Comparison of ENCODE assay signal across 12 cellular contexts in the genomic region with DNA sequence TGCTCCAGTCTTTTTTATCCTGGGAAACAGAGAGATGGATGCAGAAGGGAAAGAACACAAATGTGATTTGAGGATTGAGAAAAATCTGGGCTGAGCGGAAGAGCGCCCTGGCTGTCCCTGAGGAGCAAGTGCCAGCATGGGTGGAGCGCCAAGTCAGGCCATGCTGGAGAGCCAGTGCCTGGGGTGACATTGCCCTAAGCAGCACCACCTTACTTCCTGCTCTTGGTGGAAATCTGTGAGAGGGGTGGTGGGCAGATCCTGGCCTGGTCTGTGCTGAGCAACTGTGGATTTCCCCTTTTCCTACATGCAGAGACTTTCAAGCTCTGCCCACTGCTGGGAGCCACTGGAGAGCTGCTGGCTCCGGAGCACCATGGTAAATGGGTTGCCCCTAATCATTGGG. TPM values are rescaled to one million over a fixed set of nuclear protein-coding genes. Genes with fewer than 3 reads are reported as not detected.
DNase-seq lines count a peak whose midpoint lies in the region; ATAC-seq, FAIRE-seq and TF ChIP-seq lines count a peak whose summit lies in the region.
"Had no signal": no experiment of that assay in that cellular context is flagged by ENCODE, and none has a peak within 500 bp of the region (broad histone marks: within the 10 kb centered on the region; RNA-seq: fewer than 3 reads in every experiment).

No MANE protein-coding gene starts in this region.

- no peak overlapping the region for H3K4me3 Mint-ChIP-seq in neural progenitor cell

- H3K79me1 ChIP-seq in H1 (ENCODE audit: low read depth, low read length) = no peaks in the 10 kb centered on the region

- no peak overlapping the region for H3K23ac ChIP-seq in H1 (ENCODE audit: insufficient read length)

- POLR2A ChIA-PET in H1 (lab: Charles Lee; ENCODE audit: partially characterized antibody) = interaction anchor here (1.0 to 39.2 kb wide), 4 partner anchors 9 to 34 kb away, joined by 4 to 895 read pairs (median 10); a partner anchor contains a TSS

- H3K27ac Mint-ChIP-seq in neural progenitor cell = peak overlapping the region; percentile 86

- H3K9ac ChIP-seq in OCI-LY1 (ENCODE audit: low read length) = no peak overlapping the region
- no peak overlapping the region; a peak in 1 of 7 replicates for H3K9ac ChIP-seq in H1 (replicated peaks in 1 of 4; ENCODE audit: extremely low read depth in 1 of 4, low read depth in 3 of 4, low read length in 3 of 4)
- no peak overlapping the region for H3K9ac ChIP-seq in neural progenitor cell

- H4K8ac ChIP-seq in H1 (ENCODE audit: extremely low read depth, insufficient read depth, low read length) = peak overlapping the region; percentile 20; the same call in 1 of the 2 replicates

- peaks cover 7% of the 10 kb centered on the region for H3K27me3 Mint-ChIP-seq in neural progenitor cell (ENCODE audit: insufficient read depth, low read depth)

- TF ChIP-seq CTCF in OCI-LY1 (IDR thresholded peaks at IDR 0.05; ENCODE audit: low read length) (no peak), H1 (IDR thresholded peaks at IDR 0.05; ENCODE audit: control extremely low read depth in 1 of 3, insufficient read depth in 1 of 3, low read depth in 1 of 3, low read length in 3 of 3) (no peak), neural progenitor cell (IDR thresholded peaks at IDR 0.05) (no peak)

- H3K36me3 Mint-ChIP-seq in neural progenitor cell = no peaks in the 10 kb centered on the region

- 0 out of 2 replicates have a peak overlapping the region, but pooled peaks have one; percentile 36 for H2BK15ac ChIP-seq in H1 (ENCODE audit: low read length)

- H2AFZ ChIP-seq in OCI-LY1 (ENCODE audit: low read length) (no peak overlapping the region), H1 (ENCODE audit: low read length) (0 out of 2 replicates have a peak overlapping the region, but pooled peaks have one; percentile 63), neural progenitor cell (replicated peaks) (peak overlapping the region; percentile 36)

- no peak for TF ChIP-seq EP300 in H1 (IDR thresholded peaks at IDR 0.05; ENCODE audit: borderline replicate concordance in 1 of 2, low read depth in 2 of 2, low read length in 2 of 2)

- peak overlapping the region; percentile 89; the same call in 1 of the 2 replicates for H2BK20ac ChIP-seq in H1 (ENCODE audit: low read length)

- WGBS in H1 (ENCODE audit: extremely low coverage in 1 of 2, insufficient coverage in 1 of 2, insufficient read length in 1 of 2, insufficient replicate concordance in 2 of 2, low coverage in 1 of 2, low lambda C conversion rate in 2 of 2, missing lambda C conversion rate in 1 of 2), 2 experiments = 85% methylated on average over 4 of the region's 4 CpGs; no CpG with 5 or more reads in 1 of the 2 experiments

- H3K23me2 ChIP-seq in H1 (ENCODE audit: low read depth, low read length) = no peaks in the 10 kb centered on the region

- H3K36me3 ChIP-seq in OCI-LY1 (ENCODE audit: insufficient read depth, low read length) (no peaks in the 10 kb centered on the region), H1 (ENCODE audit: control insufficient read depth in 2 of 4, insufficient read depth in 4 of 4, low read length in 3 of 4) (no peaks in the 10 kb centered on the region), neural progenitor cell (no peaks in the 10 kb centered on the region), HAP-1 (replicated peaks) (no peaks in the 10 kb centered on the region)
- H3K36me3 ChIP-seq: brain microvascular endothelial cell, heart right ventricle had no signal

- peak overlapping the region; percentile 71 for H3K18ac ChIP-seq in H1 (ENCODE audit: extremely low read depth, low read length)

- TF ChIP-seq POLR2A in H1 (IDR thresholded peaks at IDR 0.05; ENCODE audit: control extremely low read depth in 1 of 2, low read depth in 2 of 2, low read length in 2 of 2) = no peak

- no peak overlapping the region for H3K14ac ChIP-seq in H1 (ENCODE audit: insufficient read length)

- no peak overlapping the region for H3K4ac ChIP-seq in H1 (replicated peaks; ENCODE audit: insufficient read length, low read depth, low read length)

- H2BK5ac ChIP-seq in H1 (ENCODE audit: low read depth, low read length) = peak overlapping the region; percentile 73; the same call in 1 of the 2 replicates

- no peak overlapping the region for H4K5ac ChIP-seq in H1 (ENCODE audit: insufficient read length, low read depth, low read length)

- H2BK120ac ChIP-seq in H1 (replicated peaks; ENCODE audit: low read depth, low read length) = peak overlapping the region; percentile 24

- H3K4me3 ChIP-seq in OCI-LY1 (ENCODE audit: low read depth, low read length, poor library complexity, severe bottlenecking) (no peak overlapping the region), H1 (ENCODE audit: extremely low read depth in 1 of 4, insufficient read depth in 2 of 4, low read depth in 3 of 4, low read length in 4 of 4) (peak overlapping the region in 1 of 4 experiments; percentile 21; a peak in 1 of 8 replicates), neural progenitor cell (no peak overlapping the region), HAP-1 (no peak overlapping the region)
- H3K4me3 ChIP-seq: heart right ventricle had no signal

- H3K9me3 ChIP-seq in OCI-LY1 (ENCODE audit: low read length) (no peaks in the 10 kb centered on the region), H1 (ENCODE audit: insufficient read depth in 2 of 2, low read depth in 1 of 2, low read length in 1 of 2) (no peaks in the 10 kb centered on the region), neural progenitor cell (ENCODE audit: low read depth) (no peaks in the 10 kb centered on the region), HAP-1 (no peaks in the 10 kb centered on the region)
- H3K9me3 ChIP-seq: heart right ventricle had no signal

- FAIRE-seq in H1 (lab: Jason Lieb, UNC) = no peak

- H3K4me1 ChIP-seq in OCI-LY1 (ENCODE audit: insufficient read depth, low read length, severe bottlenecking) = peaks cover 46% of the 10 kb centered on the region
- H3K4me1 ChIP-seq in H1 (replicated peaks in 1 of 4; ENCODE audit: control insufficient read depth in 3 of 4, insufficient read depth in 4 of 4, low read length in 3 of 4) = peaks cover 2 to 23% (median 15%) of the 10 kb centered on the region in 4 experiments
- peaks cover 12% of the 10 kb centered on the region for H3K4me1 ChIP-seq in neural progenitor cell
- H3K4me1 ChIP-seq in HAP-1 = peaks cover 7% of the 10 kb centered on the region

- no peak for ATAC-seq in GM21529 (IDR thresholded peaks at IDR 0.05; ENCODE audit: unreplicated experiment)
- ATAC-seq in HG03045 (IDR thresholded peaks at IDR 0.05; ENCODE audit: unreplicated experiment) = no peak

- no peak overlapping the region; the same call in 1 of the 2 replicates for H2AK5ac ChIP-seq in H1 (ENCODE audit: low read depth, low read length)

- CTCF ChIA-PET in H1 (lab: Charles Lee; ENCODE audit: partially characterized antibody) = interaction anchor here (0.6 to 1.8 kb wide), 2 partner anchors 17 to 36 kb away, joined by 3 to 7 read pairs; no protein-coding TSS in a partner anchor

- H2BK12ac ChIP-seq in H1 (ENCODE audit: low read depth, low read length) = peak overlapping the region; percentile 78; the same call in 1 of the 2 replicates

- H4K91ac ChIP-seq in H1 (replicated peaks; ENCODE audit: insufficient read length, low read length) = peak overlapping the region; percentile 67

- no peak overlapping the region for H3K56ac ChIP-seq in H1 (replicated peaks; ENCODE audit: insufficient read length, low read depth, low read length)

- H3K27me3 ChIP-seq in OCI-LY1 (ENCODE audit: insufficient read depth, low read length) (no peaks in the 10 kb centered on the region), H1 (replicated peaks in 1 of 4; ENCODE audit: control insufficient read depth in 3 of 4, extremely low read depth in 1 of 4, insufficient read depth in 3 of 4, low read length in 3 of 4) (peaks cover 0 to 3% (median 0%) of the 10 kb centered on the region in 4 experiments; a peak in 1 of 7 replicates), neural progenitor cell (no peaks in the 10 kb centered on the region), HAP-1 (ENCODE audit: low read depth) (no peaks in the 10 kb centered on the region)
- H3K27me3 ChIP-seq: brain microvascular endothelial cell, heart right ventricle had no signal

- TF ChIP-seq RAD21 in H1 (IDR thresholded peaks at IDR 0.05 in 1 of 2, conservative IDR thresholded peaks at IDR 0.05 in 1 of 2; ENCODE audit: low read depth in 2 of 2, low read length in 2 of 2) = no peak

- peak; percentile 83 for DNase-seq in CD1c-positive myeloid dendritic cell (ENCODE audit: extremely low spot score)
- DNase-seq in H1 (ENCODE audit: low read depth in 1 of 2, low spot score in 2 of 2) = no peak
- DNase-seq in neural progenitor cell (ENCODE audit: low spot score) = no peak
- DNase-seq in T-helper 9 cell = no peak
- DNase-seq in HAP-1 (ENCODE audit: low spot score in 2 of 2) = no peak
- DNase-seq: brain microvascular endothelial cell, heart right ventricle, NCI-H524 treated with DMSO at 0.1 percent for 48 hours had no signal

- H3F3A ChIP-seq in OCI-LY1 (ENCODE audit: insufficient read depth, low read length) = 0 out of 2 replicates have a peak, but pooled peaks cover 3% of the 10 kb centered on the region
- no peaks in the 10 kb centered on the region for H3F3A ChIP-seq in neural progenitor cell (ENCODE audit: low read depth)

- peaks cover 26% of the 10 kb centered on the region for H3K4me1 Mint-ChIP-seq in neural progenitor cell

- H4K20me1 ChIP-seq in OCI-LY1 (ENCODE audit: insufficient read depth, low read length) (no peaks in the 10 kb centered on the region), H1 (replicated peaks in 1 of 2; ENCODE audit: control insufficient read depth in 1 of 2, insufficient read depth in 2 of 2, low read length in 2 of 2) (no peaks in the 10 kb centered on the region), neural progenitor cell (ENCODE audit: low read depth) (no peaks in the 10 kb centered on the region)

- no peak overlapping the region for H3K4me2 ChIP-seq in OCI-LY1 (ENCODE audit: low read length)
- peak overlapping the region; percentile 23 to 29 for H3K4me2 ChIP-seq in H1 (ENCODE audit: insufficient read depth in 1 of 2, low read depth in 2 of 2, low read length in 2 of 2)
- H3K4me2 ChIP-seq in neural progenitor cell = no peak overlapping the region

- no peaks in the 10 kb centered on the region for H3K9me2 ChIP-seq in OCI-LY1 (ENCODE audit: low read depth, low read length)

- H3K27ac ChIP-seq in OCI-LY1 (ENCODE audit: low read depth, low read length, poor library complexity, severe bottlenecking) (peak overlapping the region; percentile 38), H1 (ENCODE audit: low read depth, low read length) (no peak overlapping the region), neural progenitor cell (no peak overlapping the region)
- H3K27ac ChIP-seq: brain microvascular endothelial cell, VCaP had no signal

- H3K79me2 ChIP-seq in OCI-LY1 (ENCODE audit: insufficient read depth, low read length) (no peaks in the 10 kb centered on the region), H1 (ENCODE audit: control insufficient read depth in 1 of 2, insufficient read depth in 2 of 2, low read length in 2 of 2) (no peaks in the 10 kb centered on the region), neural progenitor cell (ENCODE audit: low read depth) (no peaks in the 10 kb centered on the region)

- in situ Hi-C loops in HAP-1 (cut with MboI; ENCODE audit: low sequenced_read_pairs) = no loop called here

- no peaks in the 10 kb centered on the region for H3K9me3 Mint-ChIP-seq in neural progenitor cell

RNA-seq across cellular contexts. Expression of a gene that starts 36.9 kb away (rescaled TPM):
- total RNA-seq in H1 (2021; fragmentation: NEBNext Ultra II Directional; extraction: Animal tissue kit (Norgen Biotek cat#: 25700)) = 42.1 and 47.4 TPM in 2 replicates
- 108 and 187 TPM in 2 replicates for polyA plus RNA-seq in H1 (2011; rRNA removed)
- 146 TPM for polyA plus RNA-seq in H1 (2011; cell fraction: cytosol; rRNA removed)
- 143 TPM for polyA plus RNA-seq in H1 (2011; cell fraction: nucleus; rRNA removed)
- polyA plus RNA-seq in H1 (2012, experiment 1 of 2) = 55.0 to 142 TPM (median 113 TPM) in 4 replicates
- 62.5 TPM for polyA plus RNA-seq in H1 (2012, experiment 2 of 2)
- 18.5 TPM for polyA plus RNA-seq in H1 (2013, experiment 1 of 2)
- polyA plus RNA-seq in H1 (2013, experiment 2 of 2) = 19.9 TPM
- 63.3 and 82.3 TPM in 2 replicates for polyA minus RNA-seq in H1 (2011; rRNA and poly(A)+ RNA removed)
- 113 TPM for polyA minus RNA-seq in H1 (2011; cell fraction: cytosol; rRNA and poly(A)+ RNA removed)
- polyA minus RNA-seq in H1 (2011; cell fraction: nucleus; rRNA and poly(A)+ RNA removed) = 186 TPM
- 257 and 436 TPM in 2 replicates for total RNA-seq in neural progenitor cell (ENCODE audit: low replicate concordance)

RNA-seq across cellular contexts. Expression of a gene that starts 44.1 kb away (rescaled TPM):
- 19.6 and 20.5 TPM in 2 replicates for total RNA-seq in H1 (2021; fragmentation: NEBNext Ultra II Directional; extraction: Animal tissue kit (Norgen Biotek cat#: 25700))
- 10.8 and 16.0 TPM in 2 replicates for polyA plus RNA-seq in H1 (2011; rRNA removed)
- polyA plus RNA-seq in H1 (2011; cell fraction: cytosol; rRNA removed) = 12.4 TPM
- 23.3 TPM for polyA plus RNA-seq in H1 (2011; cell fraction: nucleus; rRNA removed)
- polyA plus RNA-seq in H1 (2012, experiment 1 of 2) = 10.7 to 18.5 TPM (median 16.7 TPM) in 4 replicates
- polyA plus RNA-seq in H1 (2012, experiment 2 of 2) = 12.5 TPM
- polyA plus RNA-seq in H1 (2013, experiment 1 of 2) = 14.1 TPM
- polyA plus RNA-seq in H1 (2013, experiment 2 of 2) = 15.3 TPM
- 9.2 and 9.8 TPM in 2 replicates for polyA minus RNA-seq in H1 (2011; rRNA and poly(A)+ RNA removed)
- 12.0 TPM for polyA minus RNA-seq in H1 (2011; cell fraction: cytosol; rRNA and poly(A)+ RNA removed)
- polyA minus RNA-seq in H1 (2011; cell fraction: nucleus; rRNA and poly(A)+ RNA removed) = 13.9 TPM
- 8.8 and 16.1 TPM in 2 replicates for total RNA-seq in neural progenitor cell (ENCODE audit: low replicate concordance)

Comparison
In these comparisons a context has a peak if more than half of its experiments do, and no peak if none do; other contexts are left out.
1. H3K4me2 ChIP-seq: peak in H1 (2 of 2); none in OCI-LY1 (single experiment) and neural progenitor cell (single experiment).